Comparison of ENCODE assay signal across 11 cellular contexts in genomic region chr1:3222042-3222692, GRCh38.
DNase-seq lines count a peak whose midpoint lies in the region; ATAC-seq and TF ChIP-seq lines count a peak whose summit lies in the region.
"Had no signal": no experiment of that assay in that cellular context is flagged by ENCODE, and none has a peak within 500 bp of the region (broad histone marks: within the 10 kb centered on the region; RNA-seq: fewer than 3 reads in every experiment).

No MANE protein-coding gene starts in this region.

- H3K79me2 ChIP-seq in hepatocyte, result no peaks in the 10 kb centered on the region

- H3K4me2 ChIP-seq in hepatocyte, result peak overlapping the region; percentile 9

- no peak for ATAC-seq in HG03342 (IDR thresholded peaks at IDR 0.05; ENCODE audit: unreplicated experiment)

- H3K27me3 ChIP-seq in Peyer's patch (no peaks in the 10 kb centered on the region), hepatocyte (no peaks in the 10 kb centered on the region), stomach (peaks cover 0 to 9% (median 0%) of the 10 kb centered on the region in 3 donors)

- DNase-seq in HuH-7.5 (ENCODE audit: low spot score) (peak; percentile 88), Peyer's patch (peak in 2 of 3 donors; percentile 63 to 82), hepatocyte (ENCODE audit: low spot score) (peak; percentile 90), stomach (peak; percentile 88), NK-92 (lab: John Stamatoyannopoulos, UW; ENCODE audit: unreplicated experiment) (no peak), hypothalamus (lab: John Stamatoyannopoulos, UW) (no peak)
- DNase-seq in activated CD4-positive, CD25-positive, alpha-beta regulatory T cell (lab: John Stamatoyannopoulos, UW), result no peak
- DNase-seq: activated T-cell treated with anti-CD3 and anti-CD28 coated beads, Interleukin-2, amount 50 U/mL, for 48 hours; erythroblast had no signal

- H4K20me1 ChIP-seq in hepatocyte (ENCODE audit: insufficient read depth, poor library complexity, severe bottlenecking), result no peaks in the 10 kb centered on the region

- H3K4me3 ChIP-seq in Peyer's patch, result no peak overlapping the region
- no peak overlapping the region for H3K4me3 ChIP-seq in hepatocyte
- no peak overlapping the region for H3K4me3 ChIP-seq in stomach

- H3K36me3 ChIP-seq in Peyer's patch (no peaks in the 10 kb centered on the region), hepatocyte (replicated peaks; ENCODE audit: insufficient read depth, low read depth) (no peaks in the 10 kb centered on the region), stomach (no peaks in the 10 kb centered on the region)

- no peak overlapping the region for H2AFZ ChIP-seq in hepatocyte

- intact Hi-C loops in stomach (cut with DNase I; ENCODE audit: low total_unique reads), result no loop called here

- TF ChIP-seq EP300 in stomach (IDR thresholded peaks at IDR 0.05), result no peak

- no peak for TF ChIP-seq CTCF in Peyer's patch (IDR thresholded peaks at IDR 0.05)
- no peak for TF ChIP-seq CTCF in hepatocyte (IDR thresholded peaks at IDR 0.05; ENCODE audit: poor library complexity)
- no peak for TF ChIP-seq CTCF in stomach (IDR thresholded peaks at IDR 0.05)

- no peaks in the 10 kb centered on the region for H3K9me2 ChIP-seq in hepatocyte (replicated peaks; ENCODE audit: insufficient read depth)

- WGBS in hepatocyte (ENCODE audit: low lambda C conversion rate, missing lambda C conversion rate), result 48% methylated on average over 11 of the region's 16 CpGs
- WGBS in stomach, 5 donors, result 13 to 38% (median 19%) methylated on average over 11 to 16 of the region's 16 CpGs

- H3K4me1 ChIP-seq in Peyer's patch (peaks cover 0 to 61% (median 2%) of the 10 kb centered on the region in 4 donors), hepatocyte (ENCODE audit: insufficient read depth) (peaks cover 77% of the 10 kb centered on the region), stomach (peaks cover 43 to 72% (median 66%) of the 10 kb centered on the region in 4 donors)

- H3K9me3 ChIP-seq in Peyer's patch, result no peaks in the 10 kb centered on the region
- no peaks in the 10 kb centered on the region for H3K9me3 ChIP-seq in hepatocyte (ENCODE audit: low read depth)
- no peaks in the 10 kb centered on the region for H3K9me3 ChIP-seq in stomach

- H3K27ac ChIP-seq in Peyer's patch (peak overlapping the region in 3 of 4 donors; percentile 32 to 68 (median 63)), hepatocyte (peak overlapping the region; percentile 97), stomach (peak overlapping the region; percentile 77 to 91 (median 84))
- H3K27ac ChIP-seq: HL-60 had no signal

- TF ChIP-seq POLR2A in Peyer's patch (IDR thresholded peaks at IDR 0.05), result no peak
- no peak for TF ChIP-seq POLR2A in stomach (IDR thresholded peaks at IDR 0.05)

Comparison
In these comparisons a context has a peak if more than half of its experiments do, and no peak if none do; other contexts are left out.
1. DNase-seq: peak in HuH-7.5 (single experiment), Peyer's patch (2 of 3), hepatocyte (single experiment) and stomach (single experiment); none in NK-92 (single experiment), hypothalamus (0 of 51) and activated CD4-positive, CD25-positive, alpha-beta regulatory T cell (0 of 4).
2. Peak in every context shown above with its lines, with median percentiles within 50 percentile points of each other: H3K27ac ChIP-seq.